16 cellular contexts compared by ENCODE assay signal in the genomic region with DNA sequence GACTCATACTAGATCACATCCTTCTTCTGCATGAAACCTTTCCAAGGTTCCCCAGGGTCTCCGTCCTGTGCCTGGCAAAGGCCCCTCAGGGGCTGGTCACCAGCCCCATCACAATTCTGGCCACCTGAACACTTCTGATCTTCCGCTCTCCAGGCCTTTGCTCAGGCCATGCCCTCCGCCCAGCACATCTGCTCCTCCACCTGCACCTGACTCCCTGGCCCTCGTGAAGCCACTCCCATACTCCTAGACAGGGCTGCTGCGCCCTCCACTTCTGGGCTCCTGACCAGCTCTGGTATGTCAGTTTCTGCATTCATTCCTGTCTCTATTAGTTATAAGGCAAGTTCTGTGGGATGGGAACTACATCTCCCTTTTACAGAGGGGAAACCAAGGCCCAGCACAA. TPM values are rescaled to one million over a fixed set of nuclear protein-coding genes. Genes with fewer than 3 reads are reported as not detected.
DNase-seq lines count a peak whose midpoint lies in the region; TF ChIP-seq lines count a peak whose summit lies in the region.
"Had no signal": no experiment of that assay in that cellular context is flagged by ENCODE, and none has a peak within 500 bp of the region (broad histone marks: within the 10 kb centered on the region; RNA-seq: fewer than 3 reads in every experiment).

No MANE protein-coding gene starts in this region.

- H3K9me2 ChIP-seq in OCI-LY1 (ENCODE audit: low read depth, low read length) = no peaks in the 10 kb centered on the region

- no peaks in the 10 kb centered on the region for H3K9me3 ChIP-seq in OCI-LY1 (ENCODE audit: low read length)
- H3K9me3 ChIP-seq: heart left ventricle, upper lobe of left lung had no signal

- peak overlapping the region; percentile 76 for H3K27ac ChIP-seq in OCI-LY1 (ENCODE audit: low read depth, low read length, poor library complexity, severe bottlenecking)

- no TSS peak for BruUV-seq in Calu3 (replicated peaks; lab: Mats Ljungman, UMichigan)

- no peaks in the 10 kb centered on the region for H3F3A ChIP-seq in OCI-LY1 (ENCODE audit: insufficient read depth, low read length)

- CTCF ChIA-PET in activated CD4-positive, alpha-beta T cell treated with anti-CD3 and anti-CD28 coated beads, Interleukin-2, amount 10 ng/mL, durations not matched to agents 7 days and 5 days (lab: Charles Lee) = interaction anchor here (1.0 to 2.2 kb wide), 2 partner anchors 10 kb away, joined by 4 to 9 read pairs; partner anchors contain the start of gene SEPTIN1
- CTCF ChIA-PET in Calu3 (lab: Charles Lee) = interaction anchor here (0.7 kb wide), 1 partner anchor 205 kb away, joined by 4 read pairs; no protein-coding TSS in a partner anchor

- H4K20me1 ChIP-seq in OCI-LY1 (ENCODE audit: insufficient read depth, low read length) = no peaks in the 10 kb centered on the region

- H3K27me3 Mint-ChIP-seq in activated CD4-positive, alpha-beta T cell treated with anti-CD3 and anti-CD28 coated beads, Interleukin-2, amount 10 ng/mL, durations not matched to agents 24 days and 14 days = peaks cover 4% of the 10 kb centered on the region
- no peaks in the 10 kb centered on the region for H3K27me3 Mint-ChIP-seq in activated CD4-positive, alpha-beta T cell treated with anti-CD3 and anti-CD28 coated beads, Interleukin-2, amount 10 ng/mL, durations not matched to agents 7 days and 5 days
- no peaks in the 10 kb centered on the region for H3K27me3 Mint-ChIP-seq in dendritic cell treated with granulocyte-macrophage colony-stimulating factor and Interleukin-4, amounts not matched to agents 40 ng/mL and 50 ng/mL, for 4 days
- no peaks in the 10 kb centered on the region for H3K27me3 Mint-ChIP-seq in progenitor cell of endocrine pancreas
- H3K27me3 Mint-ChIP-seq in Calu3 (ENCODE audit: unreplicated experiment) = peaks cover 14% of the 10 kb centered on the region

- no peak overlapping the region for H3K4me3 ChIP-seq in OCI-LY1 (ENCODE audit: low read depth, low read length, poor library complexity, severe bottlenecking)
- H3K4me3 ChIP-seq: heart left ventricle, upper lobe of left lung had no signal

- no peaks in the 10 kb centered on the region for H3K27me3 ChIP-seq in OCI-LY1 (ENCODE audit: insufficient read depth, low read length)
- H3K27me3 ChIP-seq: heart left ventricle, upper lobe of left lung had no signal

- DNase-seq in activated CD4-positive, alpha-beta T cell treated with anti-CD3 and anti-CD28 coated beads, Interleukin-2, amount 10 ng/mL, durations not matched to agents 24 days and 14 days = peak; percentile 62
- DNase-seq in activated CD4-positive, alpha-beta T cell treated with anti-CD3 and anti-CD28 coated beads, Interleukin-2, amount 10 ng/mL, durations not matched to agents 7 days and 5 days = no peak
- no peak for DNase-seq in progenitor cell of endocrine pancreas (ENCODE audit: low spot score, unreplicated experiment)
- no peak for DNase-seq in UCSD-AML1 (lab: John Stamatoyannopoulos, UW; ENCODE audit: unreplicated experiment)
- DNase-seq in pons (ENCODE audit: low spot score) = no peak
- no peak for DNase-seq in Calu3
- DNase-seq: IMR-90, NCI-H1436 treated with DMSO at 0.1 percent for 48 hours, NCI-H526, RPMI8226, T1000 had no signal

- peak overlapping the region; percentile 8 for H3K4me3 Mint-ChIP-seq in activated CD4-positive, alpha-beta T cell treated with anti-CD3 and anti-CD28 coated beads, Interleukin-2, amount 10 ng/mL, durations not matched to agents 24 days and 14 days
- H3K4me3 Mint-ChIP-seq in activated CD4-positive, alpha-beta T cell treated with anti-CD3 and anti-CD28 coated beads, Interleukin-2, amount 10 ng/mL, durations not matched to agents 7 days and 5 days = no peak overlapping the region
- H3K4me3 Mint-ChIP-seq in dendritic cell treated with granulocyte-macrophage colony-stimulating factor and Interleukin-4, amounts not matched to agents 40 ng/mL and 50 ng/mL, for 4 days = no peak overlapping the region
- H3K4me3 Mint-ChIP-seq in progenitor cell of endocrine pancreas (ENCODE audit: low read depth) (peak overlapping the region; percentile 23), Calu3 (ENCODE audit: low read depth, unreplicated experiment) (no peak overlapping the region)

- POLR2A ChIA-PET in activated CD4-positive, alpha-beta T cell treated with anti-CD3 and anti-CD28 coated beads, Interleukin-2, amount 10 ng/mL, durations not matched to agents 7 days and 5 days (lab: Charles Lee) = interaction anchor here (0.6 kb wide), 1 partner anchor 45 kb away, joined by 3 read pairs; no protein-coding TSS in a partner anchor

- peaks cover 35% of the 10 kb centered on the region for H3K4me1 Mint-ChIP-seq in activated CD4-positive, alpha-beta T cell treated with anti-CD3 and anti-CD28 coated beads, Interleukin-2, amount 10 ng/mL, durations not matched to agents 24 days and 14 days
- peaks cover 41% of the 10 kb centered on the region for H3K4me1 Mint-ChIP-seq in activated CD4-positive, alpha-beta T cell treated with anti-CD3 and anti-CD28 coated beads, Interleukin-2, amount 10 ng/mL, durations not matched to agents 7 days and 5 days
- peaks cover 37% of the 10 kb centered on the region for H3K4me1 Mint-ChIP-seq in dendritic cell treated with granulocyte-macrophage colony-stimulating factor and Interleukin-4, amounts not matched to agents 40 ng/mL and 50 ng/mL, for 4 days (ENCODE audit: low read depth)
- H3K4me1 Mint-ChIP-seq in progenitor cell of endocrine pancreas (ENCODE audit: low read depth) (peaks cover 31% of the 10 kb centered on the region), Calu3 (ENCODE audit: low read depth, unreplicated experiment) (peaks cover 40% of the 10 kb centered on the region)

- peaks cover 21% of the 10 kb centered on the region for H3K79me2 ChIP-seq in OCI-LY1 (ENCODE audit: insufficient read depth, low read length)

- peaks cover 36% of the 10 kb centered on the region for H3K4me1 ChIP-seq in OCI-LY1 (ENCODE audit: insufficient read depth, low read length, severe bottlenecking)

- intact Hi-C loops in activated CD4-positive, alpha-beta T cell treated with anti-CD3 and anti-CD28 coated beads, Interleukin-2, amount 10 ng/mL, durations not matched to agents 24 days and 14 days (cut with micrococcal nuclease) = loop anchor here (5.0 to 10.0 kb wide), 2 partner anchors 155 to 378 kb away; partner anchors contain the start of genes HIRIP3, INO80E and ZNF768
- intact Hi-C loops in dendritic cell treated with granulocyte-macrophage colony-stimulating factor and Interleukin-4, amounts not matched to agents 40 ng/mL and 50 ng/mL, for 4 days (cut with micrococcal nuclease) = loop anchor here (5.0 kb wide), 1 partner anchor 35 kb away; the partner anchor contains the start of gene ZNF771
- intact Hi-C loops in Calu3 (cut with micrococcal nuclease; ENCODE audit: unreplicated experiment) = no loop called here

- H3K4me2 ChIP-seq in OCI-LY1 (ENCODE audit: low read length) = no peak overlapping the region

- peaks cover 9% of the 10 kb centered on the region for H3K36me3 Mint-ChIP-seq in activated CD4-positive, alpha-beta T cell treated with anti-CD3 and anti-CD28 coated beads, Interleukin-2, amount 10 ng/mL, durations not matched to agents 24 days and 14 days (ENCODE audit: low read depth)
- peaks cover 19% of the 10 kb centered on the region for H3K36me3 Mint-ChIP-seq in activated CD4-positive, alpha-beta T cell treated with anti-CD3 and anti-CD28 coated beads, Interleukin-2, amount 10 ng/mL, durations not matched to agents 7 days and 5 days (ENCODE audit: low read depth)
- H3K36me3 Mint-ChIP-seq in dendritic cell treated with granulocyte-macrophage colony-stimulating factor and Interleukin-4, amounts not matched to agents 40 ng/mL and 50 ng/mL, for 4 days (ENCODE audit: low read depth) = peaks cover 18% of the 10 kb centered on the region
- no peaks in the 10 kb centered on the region for H3K36me3 Mint-ChIP-seq in progenitor cell of endocrine pancreas (ENCODE audit: insufficient read depth)
- peaks cover 49% of the 10 kb centered on the region for H3K36me3 Mint-ChIP-seq in Calu3 (ENCODE audit: insufficient read depth, unreplicated experiment)

- no peak overlapping the region for H2AFZ ChIP-seq in OCI-LY1 (ENCODE audit: low read length)

- no peaks in the 10 kb centered on the region; the same call in 1 of the 2 replicates for H3K36me3 ChIP-seq in OCI-LY1 (ENCODE audit: insufficient read depth, low read length)
- H3K36me3 ChIP-seq: heart left ventricle, upper lobe of left lung had no signal

- no peak overlapping the region; the same call in 1 of the 2 replicates for H3K9ac ChIP-seq in OCI-LY1 (ENCODE audit: low read length)

- H3K27ac Mint-ChIP-seq in activated CD4-positive, alpha-beta T cell treated with anti-CD3 and anti-CD28 coated beads, Interleukin-2, amount 10 ng/mL, durations not matched to agents 24 days and 14 days = peak overlapping the region; percentile 38
- no peak overlapping the region for H3K27ac Mint-ChIP-seq in activated CD4-positive, alpha-beta T cell treated with anti-CD3 and anti-CD28 coated beads, Interleukin-2, amount 10 ng/mL, durations not matched to agents 7 days and 5 days
- peak overlapping the region; percentile 38 for H3K27ac Mint-ChIP-seq in dendritic cell treated with granulocyte-macrophage colony-stimulating factor and Interleukin-4, amounts not matched to agents 40 ng/mL and 50 ng/mL, for 4 days
- peak overlapping the region; percentile 76 for H3K27ac Mint-ChIP-seq in progenitor cell of endocrine pancreas
- no peak overlapping the region for H3K27ac Mint-ChIP-seq in Calu3 (ENCODE audit: unreplicated experiment)

- H3K9me3 Mint-ChIP-seq in activated CD4-positive, alpha-beta T cell treated with anti-CD3 and anti-CD28 coated beads, Interleukin-2, amount 10 ng/mL, durations not matched to agents 24 days and 14 days = no peaks in the 10 kb centered on the region
- no peaks in the 10 kb centered on the region for H3K9me3 Mint-ChIP-seq in activated CD4-positive, alpha-beta T cell treated with anti-CD3 and anti-CD28 coated beads, Interleukin-2, amount 10 ng/mL, durations not matched to agents 7 days and 5 days
- H3K9me3 Mint-ChIP-seq in dendritic cell treated with granulocyte-macrophage colony-stimulating factor and Interleukin-4, amounts not matched to agents 40 ng/mL and 50 ng/mL, for 4 days = no peaks in the 10 kb centered on the region
- H3K9me3 Mint-ChIP-seq in progenitor cell of endocrine pancreas (ENCODE audit: low read depth) (no peaks in the 10 kb centered on the region), Calu3 (ENCODE audit: low read depth, unreplicated experiment) (no peaks in the 10 kb centered on the region)

- TF ChIP-seq CTCF in OCI-LY1 (IDR thresholded peaks at IDR 0.05; ENCODE audit: low read length) = no peak
- TF ChIP-seq CTCF in progenitor cell of endocrine pancreas (IDR thresholded peaks at IDR 0.05; ENCODE audit: unreplicated experiment) = no peak
- no peak for TF ChIP-seq CTCF in Calu3 (IDR thresholded peaks at IDR 0.05; ENCODE audit: unreplicated experiment)

RNA-seq across cellular contexts. Expression of gene MYL11, which starts 1.9 kb away (rescaled TPM):
- 1.0 and 1.3 TPM in 2 replicates for total RNA-seq in activated CD4-positive, alpha-beta T cell treated with anti-CD3 and anti-CD28 coated beads, Interleukin-2, amount 10 ng/mL, durations not matched to agents 24 days and 14 days
- not detected for total RNA-seq in activated CD4-positive, alpha-beta T cell treated with anti-CD3 and anti-CD28 coated beads, Interleukin-2, amount 10 ng/mL, durations not matched to agents 7 days and 5 days
- total RNA-seq in progenitor cell of endocrine pancreas (2.6 and 3.5 TPM in 2 replicates), Calu3 (2022) (not detected in 2 replicates)
- total RNA-seq: heart left ventricle, IMR-90, left lobe of liver had no signal

RNA-seq across cellular contexts. Expression of gene TBC1D10B, which starts 2.4 kb away (rescaled TPM):
- 68.9 TPM in 2 replicates for total RNA-seq in activated CD4-positive, alpha-beta T cell treated with anti-CD3 and anti-CD28 coated beads, Interleukin-2, amount 10 ng/mL, durations not matched to agents 24 days and 14 days
- 10 to 100 TPM; 63.9 to 69.9 TPM for total RNA-seq in activated CD4-positive, alpha-beta T cell treated with anti-CD3 and anti-CD28 coated beads, Interleukin-2, amount 10 ng/mL, durations not matched to agents 7 days and 5 days
- 51.0 and 51.8 TPM in 2 replicates for total RNA-seq in progenitor cell of endocrine pancreas
- total RNA-seq in Calu3 (2022) = 66.4 and 69.5 TPM in 2 replicates

RNA-seq across cellular contexts. Expression of gene SEPTIN1, which starts 9.6 kb away (rescaled TPM):
- 162 and 163 TPM in 2 replicates for total RNA-seq in activated CD4-positive, alpha-beta T cell treated with anti-CD3 and anti-CD28 coated beads, Interleukin-2, amount 10 ng/mL, durations not matched to agents 24 days and 14 days
- total RNA-seq in activated CD4-positive, alpha-beta T cell treated with anti-CD3 and anti-CD28 coated beads, Interleukin-2, amount 10 ng/mL, durations not matched to agents 7 days and 5 days = 100 to 1,000 TPM; 383 to 413 TPM
- total RNA-seq in progenitor cell of endocrine pancreas = 2.0 and 2.3 TPM in 2 replicates
- 1.5 and 1.9 TPM in 2 replicates for total RNA-seq in Calu3 (2022)
- total RNA-seq: IMR-90 had no signal

RNA-seq across cellular contexts. Expression of gene CD2BP2, which starts 17.6 kb away (rescaled TPM):
- 80.5 and 93.2 TPM in 2 replicates for total RNA-seq in activated CD4-positive, alpha-beta T cell treated with anti-CD3 and anti-CD28 coated beads, Interleukin-2, amount 10 ng/mL, durations not matched to agents 24 days and 14 days
- 10 to 100 TPM; 51.8 to 65.0 TPM for total RNA-seq in activated CD4-positive, alpha-beta T cell treated with anti-CD3 and anti-CD28 coated beads, Interleukin-2, amount 10 ng/mL, durations not matched to agents 7 days and 5 days
- total RNA-seq in progenitor cell of endocrine pancreas = 76.9 and 78.8 TPM in 2 replicates
- total RNA-seq in Calu3 (2022) = 65.8 and 82.6 TPM in 2 replicates

RNA-seq across cellular contexts. Expression of gene ZNF48, which starts 22.5 kb away (rescaled TPM):
- total RNA-seq in activated CD4-positive, alpha-beta T cell treated with anti-CD3 and anti-CD28 coated beads, Interleukin-2, amount 10 ng/mL, durations not matched to agents 24 days and 14 days = 16.5 and 18.3 TPM in 2 replicates
- total RNA-seq in activated CD4-positive, alpha-beta T cell treated with anti-CD3 and anti-CD28 coated beads, Interleukin-2, amount 10 ng/mL, durations not matched to agents 7 days and 5 days = 10 to 100 TPM; 13.7 to 13.9 TPM
- 59.7 and 62.6 TPM in 2 replicates for total RNA-seq in progenitor cell of endocrine pancreas
- 21.2 and 24.8 TPM in 2 replicates for total RNA-seq in Calu3 (2022)

Comparison
In these comparisons a context has a peak if more than half of its experiments do, and no peak if none do; other contexts are left out.
1. H3K27ac Mint-ChIP-seq: peak in activated CD4-positive, alpha-beta T cell treated with anti-CD3 and anti-CD28 coated beads, Interleukin-2, amount 10 ng/mL, durations not matched to agents 24 days and 14 days (single experiment), dendritic cell treated with granulocyte-macrophage colony-stimulating factor and Interleukin-4, amounts not matched to agents 40 ng/mL and 50 ng/mL, for 4 days (single experiment) and progenitor cell of endocrine pancreas (single experiment); none in activated CD4-positive, alpha-beta T cell treated with anti-CD3 and anti-CD28 coated beads, Interleukin-2, amount 10 ng/mL, durations not matched to agents 7 days and 5 days (single experiment) and Calu3 (single experiment).
2. H3K4me3 Mint-ChIP-seq: peak in activated CD4-positive, alpha-beta T cell treated with anti-CD3 and anti-CD28 coated beads, Interleukin-2, amount 10 ng/mL, durations not matched to agents 24 days and 14 days (single experiment) and progenitor cell of endocrine pancreas (single experiment); none in activated CD4-positive, alpha-beta T cell treated with anti-CD3 and anti-CD28 coated beads, Interleukin-2, amount 10 ng/mL, durations not matched to agents 7 days and 5 days (single experiment), dendritic cell treated with granulocyte-macrophage colony-stimulating factor and Interleukin-4, amounts not matched to agents 40 ng/mL and 50 ng/mL, for 4 days (single experiment) and Calu3 (single experiment).
3. RNA of gene SEPTIN1, which starts 9.6 kb away (total RNA-seq): 383 to 413 TPM in activated CD4-positive, alpha-beta T cell treated with anti-CD3 and anti-CD28 coated beads, Interleukin-2, amount 10 ng/mL, durations not matched to agents 7 days and 5 days and 162 to 163 TPM in activated CD4-positive, alpha-beta T cell treated with anti-CD3 and anti-CD28 coated beads, Interleukin-2, amount 10 ng/mL, durations not matched to agents 24 days and 14 days; 2.0 to 2.3 TPM in progenitor cell of endocrine pancreas and 1.5 to 1.9 TPM in Calu3; every median in the first group is over 10 times any median in the second.